ENCODE assay signal across 12 cellular contexts in genomic region chr7:150365673-150366398, GRCh38. TPM values are rescaled to one million over a fixed set of nuclear protein-coding genes. Genes with fewer than 3 reads are reported as not detected.
DNase-seq lines count a peak whose midpoint lies in the region; ATAC-seq and TF ChIP-seq lines count a peak whose summit lies in the region.
"Had no signal": no experiment of that assay in that cellular context is flagged by ENCODE, and none has a peak within 500 bp of the region (broad histone marks: within the 10 kb centered on the region; RNA-seq: fewer than 3 reads in every experiment).

No MANE protein-coding gene starts in this region.

- no peaks in the 10 kb centered on the region for H4K20me1 ChIP-seq in hepatocyte (ENCODE audit: insufficient read depth, poor library complexity, severe bottlenecking)

- TF ChIP-seq POLR2A in Peyer's patch (IDR thresholded peaks at IDR 0.05), result no peak
- no peak for TF ChIP-seq POLR2A in prostate gland (IDR thresholded peaks at IDR 0.05)

- no peak for ATAC-seq in activated CD8-positive, alpha-beta T cell treated with anti-CD3 and anti-CD28 coated beads for 36 hours
- no peak for ATAC-seq in activated CD8-positive, alpha-beta T cell treated with anti-CD3 and anti-CD28 coated beads, Interleukin-2, amount 10 ng/mL, durations not matched to agents 7 days and 5 days
- ATAC-seq in HG03139 (IDR thresholded peaks at IDR 0.05; ENCODE audit: unreplicated experiment), result no peak
- ATAC-seq: left colon had no signal

- H2AFZ ChIP-seq in hepatocyte, result no peak overlapping the region

- H3K9me3 Mint-ChIP-seq in activated CD8-positive, alpha-beta T cell treated with anti-CD3 and anti-CD28 coated beads for 36 hours, result no peaks in the 10 kb centered on the region
- H3K9me3 Mint-ChIP-seq in activated CD8-positive, alpha-beta T cell treated with anti-CD3 and anti-CD28 coated beads, Interleukin-2, amount 10 ng/mL, durations not matched to agents 7 days and 5 days (ENCODE audit: insufficient read depth), result no peaks in the 10 kb centered on the region
- no peaks in the 10 kb centered on the region for H3K9me3 Mint-ChIP-seq in type B pancreatic cell
- H3K9me3 Mint-ChIP-seq in progenitor cell of endocrine pancreas (ENCODE audit: low read depth), result no peaks in the 10 kb centered on the region

- intact Hi-C loops in activated CD8-positive, alpha-beta T cell treated with anti-CD3 and anti-CD28 coated beads for 36 hours (cut with micrococcal nuclease), result no loop called here
- intact Hi-C loops in prostate gland (cut with DNase I), result no loop called here

- no peaks in the 10 kb centered on the region for H3K9me2 ChIP-seq in hepatocyte (replicated peaks; ENCODE audit: insufficient read depth)

- TF ChIP-seq CTCF in activated CD8-positive, alpha-beta T cell treated with anti-CD3 and anti-CD28 coated beads for 36 hours (IDR thresholded peaks at IDR 0.05), result no peak
- TF ChIP-seq CTCF in Peyer's patch (IDR thresholded peaks at IDR 0.05) (no peak), hepatocyte (IDR thresholded peaks at IDR 0.05; ENCODE audit: poor library complexity) (no peak), type B pancreatic cell (conservative IDR thresholded peaks at IDR 0.05) (no peak), progenitor cell of endocrine pancreas (IDR thresholded peaks at IDR 0.05; ENCODE audit: unreplicated experiment) (no peak), prostate gland (IDR thresholded peaks at IDR 0.05) (no peak)

- DNase-seq in activated CD8-positive, alpha-beta T cell treated with anti-CD3 and anti-CD28 coated beads for 36 hours, result no peak
- DNase-seq in activated CD8-positive, alpha-beta T cell treated with anti-CD3 and anti-CD28 coated beads, Interleukin-2, amount 10 ng/mL, durations not matched to agents 7 days and 5 days, result no peak
- peak in 1 of 3 donors; percentile 44 for DNase-seq in Peyer's patch
- no peak for DNase-seq in hepatocyte (ENCODE audit: low spot score)
- no peak for DNase-seq in type B pancreatic cell (ENCODE audit: extremely low spot score, unreplicated experiment)
- DNase-seq in progenitor cell of endocrine pancreas (ENCODE audit: low spot score, unreplicated experiment), result no peak
- no peak for DNase-seq in prostate gland (ENCODE audit: low spot score)
- DNase-seq: anterior cingulate cortex, SJCRH30 had no signal

- H3K4me1 ChIP-seq in Peyer's patch (peaks cover 0 to 22% (median 20%) of the 10 kb centered on the region in 4 donors), hepatocyte (ENCODE audit: insufficient read depth) (peaks cover 13% of the 10 kb centered on the region), prostate gland (replicated peaks) (peaks cover 11% of the 10 kb centered on the region)

- H3K36me3 ChIP-seq in Peyer's patch (peaks cover 0 to 1% (median 0%) of the 10 kb centered on the region in 3 donors), hepatocyte (replicated peaks; ENCODE audit: insufficient read depth, low read depth) (no peaks in the 10 kb centered on the region), prostate gland (no peaks in the 10 kb centered on the region)

- peaks cover 8% of the 10 kb centered on the region for H3K36me3 Mint-ChIP-seq in activated CD8-positive, alpha-beta T cell treated with anti-CD3 and anti-CD28 coated beads for 36 hours (ENCODE audit: low read depth)
- H3K36me3 Mint-ChIP-seq in activated CD8-positive, alpha-beta T cell treated with anti-CD3 and anti-CD28 coated beads, Interleukin-2, amount 10 ng/mL, durations not matched to agents 7 days and 5 days (ENCODE audit: low read depth), result peaks cover 1% of the 10 kb centered on the region
- H3K36me3 Mint-ChIP-seq in type B pancreatic cell (peaks cover 4% of the 10 kb centered on the region), progenitor cell of endocrine pancreas (ENCODE audit: insufficient read depth) (peaks cover 4% of the 10 kb centered on the region)

- WGBS in hepatocyte (ENCODE audit: low lambda C conversion rate, missing lambda C conversion rate), result 76% methylated on average over 5 of the region's 5 CpGs
- 59% methylated on average over 5 of the region's 5 CpGs for WGBS in prostate gland

- peak overlapping the region; percentile 26 for H3K4me3 Mint-ChIP-seq in activated CD8-positive, alpha-beta T cell treated with anti-CD3 and anti-CD28 coated beads for 36 hours
- no peak overlapping the region for H3K4me3 Mint-ChIP-seq in activated CD8-positive, alpha-beta T cell treated with anti-CD3 and anti-CD28 coated beads, Interleukin-2, amount 10 ng/mL, durations not matched to agents 7 days and 5 days
- peak overlapping the region; percentile 82 for H3K4me3 Mint-ChIP-seq in type B pancreatic cell
- no peak overlapping the region for H3K4me3 Mint-ChIP-seq in progenitor cell of endocrine pancreas (ENCODE audit: low read depth)

- H3K9me3 ChIP-seq in Peyer's patch, result no peaks in the 10 kb centered on the region
- H3K9me3 ChIP-seq in hepatocyte (ENCODE audit: low read depth), result no peaks in the 10 kb centered on the region
- H3K9me3 ChIP-seq in prostate gland, result no peaks in the 10 kb centered on the region
- H3K9me3 ChIP-seq: SJCRH30 had no signal

- CTCF ChIA-PET in activated CD8-positive, alpha-beta T cell treated with anti-CD3 and anti-CD28 coated beads for 36 hours (lab: Charles Lee), result interaction anchor here (1.0 to 2.7 kb wide), 3 partner anchors 8 to 40 kb away, joined by 3 to 9 read pairs (median 7); a partner anchor contains a TSS
- CTCF ChIA-PET in activated CD8-positive, alpha-beta T cell treated with anti-CD3 and anti-CD28 coated beads, Interleukin-2, amount 10 ng/mL, durations not matched to agents 7 days and 5 days (lab: Charles Lee), result interaction anchor here (0.6 to 3.0 kb wide), 9 partner anchors 8 to 52 kb away, joined by 3 to 13 read pairs (median 4); a partner anchor contains a TSS

- H3K27ac Mint-ChIP-seq in activated CD8-positive, alpha-beta T cell treated with anti-CD3 and anti-CD28 coated beads for 36 hours, result no peak overlapping the region
- no peak overlapping the region for H3K27ac Mint-ChIP-seq in activated CD8-positive, alpha-beta T cell treated with anti-CD3 and anti-CD28 coated beads, Interleukin-2, amount 10 ng/mL, durations not matched to agents 7 days and 5 days
- H3K27ac Mint-ChIP-seq in type B pancreatic cell (peak overlapping the region; percentile 96), progenitor cell of endocrine pancreas (no peak overlapping the region)

- no peaks in the 10 kb centered on the region for H3K27me3 Mint-ChIP-seq in activated CD8-positive, alpha-beta T cell treated with anti-CD3 and anti-CD28 coated beads for 36 hours
- H3K27me3 Mint-ChIP-seq in activated CD8-positive, alpha-beta T cell treated with anti-CD3 and anti-CD28 coated beads, Interleukin-2, amount 10 ng/mL, durations not matched to agents 7 days and 5 days (ENCODE audit: low read depth), result no peaks in the 10 kb centered on the region
- H3K27me3 Mint-ChIP-seq in type B pancreatic cell, result no peaks in the 10 kb centered on the region
- H3K27me3 Mint-ChIP-seq in progenitor cell of endocrine pancreas, result peaks cover 14% of the 10 kb centered on the region

- POLR2A ChIA-PET in activated CD8-positive, alpha-beta T cell treated with anti-CD3 and anti-CD28 coated beads for 36 hours (lab: Charles Lee), result interaction anchor here (1.1 to 6.1 kb wide), 2 partner anchors 13 to 39 kb away, joined by 4 to 52 read pairs; a partner anchor contains a TSS
- POLR2A ChIA-PET in activated CD8-positive, alpha-beta T cell treated with anti-CD3 and anti-CD28 coated beads, Interleukin-2, amount 10 ng/mL, durations not matched to agents 7 days and 5 days (lab: Charles Lee), result interaction anchor here (0.9 to 2.4 kb wide), 3 partner anchors 8 to 42 kb away, joined by 3 to 6 read pairs (median 3); partner anchors contain the start of genes ACTR3C and LRRC61

- H3K27me3 ChIP-seq in Peyer's patch (no peaks in the 10 kb centered on the region), hepatocyte (no peaks in the 10 kb centered on the region), prostate gland (replicated peaks; ENCODE audit: insufficient read depth) (no peaks in the 10 kb centered on the region)
- H3K27me3 ChIP-seq: SJCRH30 had no signal

- no peak overlapping the region for H3K4me2 ChIP-seq in hepatocyte

- H3K27ac ChIP-seq in Peyer's patch, result peak overlapping the region in 3 of 4 donors; percentile 24 to 98 (median 35)
- peak overlapping the region; percentile 39 for H3K27ac ChIP-seq in hepatocyte
- H3K27ac ChIP-seq in prostate gland, result no peak overlapping the region
- H3K27ac ChIP-seq: SJCRH30 had no signal

- peaks cover 27% of the 10 kb centered on the region for H3K79me2 ChIP-seq in hepatocyte

- H3K4me3 ChIP-seq in Peyer's patch (no peak overlapping the region), hepatocyte (no peak overlapping the region), prostate gland (no peak overlapping the region)
- H3K4me3 ChIP-seq: SJCRH30 had no signal

- peaks cover 50% of the 10 kb centered on the region for H3K4me1 Mint-ChIP-seq in activated CD8-positive, alpha-beta T cell treated with anti-CD3 and anti-CD28 coated beads for 36 hours (ENCODE audit: low read depth)
- H3K4me1 Mint-ChIP-seq in activated CD8-positive, alpha-beta T cell treated with anti-CD3 and anti-CD28 coated beads, Interleukin-2, amount 10 ng/mL, durations not matched to agents 7 days and 5 days (ENCODE audit: low read depth), result peaks cover 47% of the 10 kb centered on the region
- peaks cover 47% of the 10 kb centered on the region for H3K4me1 Mint-ChIP-seq in type B pancreatic cell (ENCODE audit: unreplicated experiment)
- peaks cover 23% of the 10 kb centered on the region for H3K4me1 Mint-ChIP-seq in progenitor cell of endocrine pancreas (ENCODE audit: low read depth)

RNA-seq across cellular contexts. Expression of gene REPIN1, which starts 2.8 kb away (rescaled TPM):
- 10 to 100 TPM; 56.0 to 59.2 TPM for total RNA-seq in activated CD8-positive, alpha-beta T cell treated with anti-CD3 and anti-CD28 coated beads for 36 hours
- 10 to 100 TPM; 40.9 to 43.1 TPM for total RNA-seq in activated CD8-positive, alpha-beta T cell treated with anti-CD3 and anti-CD28 coated beads, Interleukin-2, amount 10 ng/mL, durations not matched to agents 7 days and 5 days
- total RNA-seq in Peyer's patch (100 to 1,000 TPM; 138 to 209 (median 159) TPM), hepatocyte (75.5 and 79.1 TPM in 2 replicates), type B pancreatic cell (ENCODE audit: low replicate concordance) (142 and 154 TPM in 2 replicates), progenitor cell of endocrine pancreas (148 and 153 TPM in 2 replicates), prostate gland (100 to 1,000 TPM; 150 to 171 TPM)
- 102 and 107 TPM in 2 replicates for polyA plus RNA-seq in hepatocyte

RNA-seq across cellular contexts. Expression of gene ZNF775, which starts 13.3 kb away (rescaled TPM):
- 1 to 10 TPM; 4.7 to 4.9 TPM for total RNA-seq in activated CD8-positive, alpha-beta T cell treated with anti-CD3 and anti-CD28 coated beads for 36 hours
- total RNA-seq in activated CD8-positive, alpha-beta T cell treated with anti-CD3 and anti-CD28 coated beads, Interleukin-2, amount 10 ng/mL, durations not matched to agents 7 days and 5 days, result 1 to 10 TPM; 6.7 to 7.7 TPM
- 1 to 10 TPM; 1.7 to 2.8 (median 2.5) TPM for total RNA-seq in Peyer's patch
- 5.2 and 8.3 TPM in 2 replicates for total RNA-seq in hepatocyte
- polyA plus RNA-seq in hepatocyte, result 6.2 and 10.6 TPM in 2 replicates
- 6.9 and 12.3 TPM in 2 replicates for total RNA-seq in type B pancreatic cell (ENCODE audit: low replicate concordance)
- total RNA-seq in progenitor cell of endocrine pancreas, result 10.8 and 13.4 TPM in 2 replicates
- 10 to 100 TPM; 14.4 to 14.8 TPM for total RNA-seq in prostate gland

RNA-seq across cellular contexts. Expression of gene RARRES2, which starts 24.4 kb away (rescaled TPM):
- total RNA-seq in activated CD8-positive, alpha-beta T cell treated with anti-CD3 and anti-CD28 coated beads for 36 hours, result not detected
- total RNA-seq in activated CD8-positive, alpha-beta T cell treated with anti-CD3 and anti-CD28 coated beads, Interleukin-2, amount 10 ng/mL, durations not matched to agents 7 days and 5 days, result not detected
- total RNA-seq in Peyer's patch, result 10 to 100 TPM; 21.5 to 99.9 (median 27.1) TPM
- 104 and 122 TPM in 2 replicates for total RNA-seq in hepatocyte
- 164 and 187 TPM in 2 replicates for polyA plus RNA-seq in hepatocyte
- total RNA-seq in type B pancreatic cell (ENCODE audit: low replicate concordance), result 16.3 and 109 TPM in 2 replicates
- total RNA-seq in progenitor cell of endocrine pancreas, result 19.0 and 20.2 TPM in 2 replicates
- 10 to 100 TPM; 98.8 to 99.8 TPM for total RNA-seq in prostate gland

RNA-seq across cellular contexts. Expression of gene ACTR3C, which starts 42.5 kb away (rescaled TPM):
- 1 to 10 TPM; 2.6 to 2.9 TPM for total RNA-seq in activated CD8-positive, alpha-beta T cell treated with anti-CD3 and anti-CD28 coated beads for 36 hours
- 1 to 10 TPM; 4.6 TPM for total RNA-seq in activated CD8-positive, alpha-beta T cell treated with anti-CD3 and anti-CD28 coated beads, Interleukin-2, amount 10 ng/mL, durations not matched to agents 7 days and 5 days
- total RNA-seq in Peyer's patch (10 to 100 TPM; 34.5 to 70.4 (median 56.8) TPM), hepatocyte (17.7 and 18.6 TPM in 2 replicates), type B pancreatic cell (ENCODE audit: low replicate concordance) (4.8 and 8.7 TPM in 2 replicates), progenitor cell of endocrine pancreas (2.3 and 3.3 TPM in 2 replicates), prostate gland (10 to 100 TPM; 10.7 to 15.1 TPM)
- 7.8 and 11.9 TPM in 2 replicates for polyA plus RNA-seq in hepatocyte

RNA-seq across cellular contexts. Expression of gene LRRC61, which starts 42.7 kb away (rescaled TPM):
- 10 to 100 TPM; 21.8 to 21.9 TPM for total RNA-seq in activated CD8-positive, alpha-beta T cell treated with anti-CD3 and anti-CD28 coated beads for 36 hours
- 10 to 100 TPM; 21.0 to 21.4 TPM for total RNA-seq in activated CD8-positive, alpha-beta T cell treated with anti-CD3 and anti-CD28 coated beads, Interleukin-2, amount 10 ng/mL, durations not matched to agents 7 days and 5 days
- total RNA-seq in Peyer's patch, result 10 to 100 TPM; 19.3 to 22.1 (median 20.0) TPM
- 23.4 and 24.0 TPM in 2 replicates for total RNA-seq in hepatocyte
- polyA plus RNA-seq in hepatocyte, result 35.4 and 38.7 TPM in 2 replicates
- 13.0 and 17.7 TPM in 2 replicates for total RNA-seq in type B pancreatic cell (ENCODE audit: low replicate concordance)
- 28.1 and 28.3 TPM in 2 replicates for total RNA-seq in progenitor cell of endocrine pancreas
- 10 to 100 TPM; 25.8 to 34.4 TPM for total RNA-seq in prostate gland
- total RNA-seq: A172, SJCRH30 had no signal

Comparison
In these comparisons a context has a peak if more than half of its experiments do, and no peak if none do; other contexts are left out.
1. H3K4me3 Mint-ChIP-seq: peak in activated CD8-positive, alpha-beta T cell treated with anti-CD3 and anti-CD28 coated beads for 36 hours (single experiment) and type B pancreatic cell (single experiment); none in activated CD8-positive, alpha-beta T cell treated with anti-CD3 and anti-CD28 coated beads, Interleukin-2, amount 10 ng/mL, durations not matched to agents 7 days and 5 days (single experiment) and progenitor cell of endocrine pancreas (single experiment).
2. H3K27ac ChIP-seq: peak in Peyer's patch (3 of 4) and hepatocyte (single experiment); none in prostate gland (0 of 2).
3. RNA of gene RARRES2, which starts 24.4 kb away (total RNA-seq): 16.3 to 109 TPM in type B pancreatic cell, 104 to 122 TPM in hepatocyte, 98.8 to 99.8 TPM in prostate gland, 21.5 to 99.9 TPM in Peyer's patch and 19.0 to 20.2 TPM in progenitor cell of endocrine pancreas; not detected in activated CD8-positive, alpha-beta T cell treated with anti-CD3 and anti-CD28 coated beads for 36 hours and not detected in activated CD8-positive, alpha-beta T cell treated with anti-CD3 and anti-CD28 coated beads, Interleukin-2, amount 10 ng/mL, durations not matched to agents 7 days and 5 days; every median in the first group is over 10 times any median in the second.